In genomic region chr7:138146739-138147734, GRCh38 we compare ENCODE assay signal across 1 cellular context.
TF ChIP-seq lines count a peak whose summit lies in the region.

No MANE protein-coding gene starts in this region.

TF ChIP-seq in K562, 482 proteins besides CTCF, POLR2A, EP300 and RAD21 (continued from another document):
- TF ChIP-seq, protein P1, sequence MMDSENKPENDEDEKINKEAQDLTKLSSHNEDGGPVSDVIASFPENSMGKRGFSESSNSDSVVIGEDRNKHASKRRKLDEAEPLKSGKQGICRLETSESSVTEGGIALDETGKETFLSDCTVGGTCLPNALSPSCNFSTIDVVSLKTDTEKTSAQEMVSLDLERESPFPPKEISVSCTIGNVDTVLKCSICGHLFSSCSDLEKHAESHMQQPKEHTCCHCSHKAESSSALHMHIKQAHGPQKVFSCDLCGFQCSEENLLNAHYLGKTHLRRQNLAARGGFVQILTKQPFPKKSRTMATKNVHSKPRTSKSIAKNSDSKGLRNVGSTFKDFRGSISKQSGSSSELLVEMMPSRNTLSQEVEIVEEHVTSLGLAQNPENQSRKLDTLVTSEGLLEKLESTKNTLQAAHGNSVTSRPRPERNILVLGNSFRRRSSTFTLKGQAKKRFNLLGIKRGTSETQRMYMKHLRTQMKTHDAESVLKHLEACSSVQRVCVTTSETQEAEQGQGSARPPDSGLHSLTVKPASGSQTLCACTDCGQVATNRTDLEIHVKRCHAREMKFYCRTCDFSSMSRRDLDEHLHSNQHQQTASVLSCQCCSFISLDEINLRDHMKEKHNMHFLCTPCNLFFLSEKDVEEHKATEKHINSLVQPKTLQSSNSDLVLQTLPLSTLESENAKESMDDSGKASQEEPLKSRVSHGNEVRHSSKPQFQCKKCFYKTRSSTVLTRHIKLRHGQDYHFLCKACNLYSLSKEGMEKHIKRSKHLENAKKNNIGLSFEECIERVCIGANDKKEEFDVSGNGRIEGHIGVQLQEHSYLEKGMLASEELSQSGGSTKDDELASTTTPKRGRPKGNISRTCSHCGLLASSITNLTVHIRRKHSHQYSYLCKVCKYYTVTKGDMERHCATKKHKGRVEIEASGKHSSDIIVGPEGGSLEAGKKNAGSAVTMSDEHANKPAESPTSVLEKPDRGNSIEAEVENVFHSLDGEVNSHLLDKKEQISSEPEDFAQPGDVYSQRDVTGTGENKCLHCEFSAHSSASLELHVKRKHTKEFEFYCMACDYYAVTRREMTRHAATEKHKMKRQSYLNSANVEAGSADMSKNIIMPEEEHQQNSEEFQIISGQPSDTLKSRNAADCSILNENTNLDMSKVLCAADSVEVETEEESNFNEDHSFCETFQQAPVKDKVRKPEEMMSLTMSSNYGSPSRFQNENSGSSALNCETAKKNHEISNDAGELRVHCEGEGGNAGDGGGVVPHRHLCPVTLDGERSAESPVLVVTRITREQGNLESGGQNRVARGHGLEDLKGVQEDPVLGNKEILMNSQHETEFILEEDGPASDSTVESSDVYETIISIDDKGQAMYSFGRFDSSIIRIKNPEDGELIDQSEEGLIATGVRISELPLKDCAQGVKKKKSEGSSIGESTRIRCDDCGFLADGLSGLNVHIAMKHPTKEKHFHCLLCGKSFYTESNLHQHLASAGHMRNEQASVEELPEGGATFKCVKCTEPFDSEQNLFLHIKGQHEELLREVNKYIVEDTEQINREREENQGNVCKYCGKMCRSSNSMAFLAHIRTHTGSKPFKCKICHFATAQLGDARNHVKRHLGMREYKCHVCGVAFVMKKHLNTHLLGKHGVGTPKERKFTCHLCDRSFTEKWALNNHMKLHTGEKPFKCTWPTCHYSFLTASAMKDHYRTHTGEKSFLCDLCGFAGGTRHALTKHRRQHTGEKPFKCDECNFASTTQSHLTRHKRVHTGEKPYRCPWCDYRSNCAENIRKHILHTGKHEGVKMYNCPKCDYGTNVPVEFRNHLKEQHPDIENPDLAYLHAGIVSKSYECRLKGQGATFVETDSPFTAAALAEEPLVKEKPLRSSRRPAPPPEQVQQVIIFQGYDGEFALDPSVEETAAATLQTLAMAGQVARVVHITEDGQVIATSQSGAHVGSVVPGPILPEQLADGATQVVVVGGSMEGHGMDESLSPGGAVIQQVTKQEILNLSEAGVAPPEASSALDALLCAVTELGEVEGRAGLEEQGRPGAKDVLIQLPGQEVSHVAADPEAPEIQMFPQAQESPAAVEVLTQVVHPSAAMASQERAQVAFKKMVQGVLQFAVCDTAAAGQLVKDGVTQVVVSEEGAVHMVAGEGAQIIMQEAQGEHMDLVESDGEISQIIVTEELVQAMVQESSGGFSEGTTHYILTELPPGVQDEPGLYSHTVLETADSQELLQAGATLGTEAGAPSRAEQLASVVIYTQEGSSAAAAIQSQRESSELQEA (IDR thresholded peaks at IDR 0.05; ENCODE audit: low read depth): peak; percentile 66; the same call in 1 of the 2 replicates
- TF ChIP-seq, protein P2, sequence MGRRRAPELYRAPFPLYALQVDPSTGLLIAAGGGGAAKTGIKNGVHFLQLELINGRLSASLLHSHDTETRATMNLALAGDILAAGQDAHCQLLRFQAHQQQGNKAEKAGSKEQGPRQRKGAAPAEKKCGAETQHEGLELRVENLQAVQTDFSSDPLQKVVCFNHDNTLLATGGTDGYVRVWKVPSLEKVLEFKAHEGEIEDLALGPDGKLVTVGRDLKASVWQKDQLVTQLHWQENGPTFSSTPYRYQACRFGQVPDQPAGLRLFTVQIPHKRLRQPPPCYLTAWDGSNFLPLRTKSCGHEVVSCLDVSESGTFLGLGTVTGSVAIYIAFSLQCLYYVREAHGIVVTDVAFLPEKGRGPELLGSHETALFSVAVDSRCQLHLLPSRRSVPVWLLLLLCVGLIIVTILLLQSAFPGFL (CRISPR knock-in tag; IDR thresholded peaks at IDR 0.05): peak; percentile 82; the same call in 1 of the 2 replicates
- peak; percentile 68 for TF ChIP-seq CC2D1A (IDR thresholded peaks at IDR 0.05)
- TF ChIP-seq CBFB (CRISPR knock-in tag; IDR thresholded peaks at IDR 0.05): 0 out of 2 replicates have a peak, but pooled peaks have one; percentile 40
- peak; percentile 56 for TF ChIP-seq NFYB (IDR thresholded peaks at IDR 0.05; ENCODE audit: extremely low read depth, insufficient read length)
- TF ChIP-seq MGA (IDR thresholded peaks at IDR 0.05): peak; percentile 70
- TF ChIP-seq CREM (IDR thresholded peaks at IDR 0.05; ENCODE audit: low read depth): peak; percentile 37; the same call in 1 of the 2 replicates
- TF ChIP-seq GTF2A2 (tag; IDR thresholded peaks at IDR 0.05): peak; percentile 52; the same call in 1 of the 2 replicates
- TF ChIP-seq L3MBTL2 (IDR thresholded peaks at IDR 0.05): 0 out of 2 replicates have a peak, but pooled peaks have one; percentile 47
- TF ChIP-seq, protein P3, sequence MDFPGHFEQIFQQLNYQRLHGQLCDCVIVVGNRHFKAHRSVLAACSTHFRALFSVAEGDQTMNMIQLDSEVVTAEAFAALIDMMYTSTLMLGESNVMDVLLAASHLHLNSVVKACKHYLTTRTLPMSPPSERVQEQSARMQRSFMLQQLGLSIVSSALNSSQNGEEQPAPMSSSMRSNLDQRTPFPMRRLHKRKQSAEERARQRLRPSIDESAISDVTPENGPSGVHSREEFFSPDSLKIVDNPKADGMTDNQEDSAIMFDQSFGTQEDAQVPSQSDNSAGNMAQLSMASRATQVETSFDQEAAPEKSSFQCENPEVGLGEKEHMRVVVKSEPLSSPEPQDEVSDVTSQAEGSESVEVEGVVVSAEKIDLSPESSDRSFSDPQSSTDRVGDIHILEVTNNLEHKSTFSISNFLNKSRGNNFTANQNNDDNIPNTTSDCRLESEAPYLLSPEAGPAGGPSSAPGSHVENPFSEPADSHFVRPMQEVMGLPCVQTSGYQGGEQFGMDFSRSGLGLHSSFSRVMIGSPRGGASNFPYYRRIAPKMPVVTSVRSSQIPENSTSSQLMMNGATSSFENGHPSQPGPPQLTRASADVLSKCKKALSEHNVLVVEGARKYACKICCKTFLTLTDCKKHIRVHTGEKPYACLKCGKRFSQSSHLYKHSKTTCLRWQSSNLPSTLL (IDR thresholded peaks at IDR 0.05): 0 out of 2 replicates have a peak, but pooled peaks have one; percentile 23
- TF ChIP-seq, protein P4, sequence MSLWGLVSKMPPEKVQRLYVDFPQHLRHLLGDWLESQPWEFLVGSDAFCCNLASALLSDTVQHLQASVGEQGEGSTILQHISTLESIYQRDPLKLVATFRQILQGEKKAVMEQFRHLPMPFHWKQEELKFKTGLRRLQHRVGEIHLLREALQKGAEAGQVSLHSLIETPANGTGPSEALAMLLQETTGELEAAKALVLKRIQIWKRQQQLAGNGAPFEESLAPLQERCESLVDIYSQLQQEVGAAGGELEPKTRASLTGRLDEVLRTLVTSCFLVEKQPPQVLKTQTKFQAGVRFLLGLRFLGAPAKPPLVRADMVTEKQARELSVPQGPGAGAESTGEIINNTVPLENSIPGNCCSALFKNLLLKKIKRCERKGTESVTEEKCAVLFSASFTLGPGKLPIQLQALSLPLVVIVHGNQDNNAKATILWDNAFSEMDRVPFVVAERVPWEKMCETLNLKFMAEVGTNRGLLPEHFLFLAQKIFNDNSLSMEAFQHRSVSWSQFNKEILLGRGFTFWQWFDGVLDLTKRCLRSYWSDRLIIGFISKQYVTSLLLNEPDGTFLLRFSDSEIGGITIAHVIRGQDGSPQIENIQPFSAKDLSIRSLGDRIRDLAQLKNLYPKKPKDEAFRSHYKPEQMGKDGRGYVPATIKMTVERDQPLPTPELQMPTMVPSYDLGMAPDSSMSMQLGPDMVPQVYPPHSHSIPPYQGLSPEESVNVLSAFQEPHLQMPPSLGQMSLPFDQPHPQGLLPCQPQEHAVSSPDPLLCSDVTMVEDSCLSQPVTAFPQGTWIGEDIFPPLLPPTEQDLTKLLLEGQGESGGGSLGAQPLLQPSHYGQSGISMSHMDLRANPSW (CRISPR knock-in tag; IDR thresholded peaks at IDR 0.05): peak; percentile 41; the same call in 1 of the 2 replicates
